Comparison of ENCODE assay signal across 8 cellular contexts in the genomic region with DNA sequence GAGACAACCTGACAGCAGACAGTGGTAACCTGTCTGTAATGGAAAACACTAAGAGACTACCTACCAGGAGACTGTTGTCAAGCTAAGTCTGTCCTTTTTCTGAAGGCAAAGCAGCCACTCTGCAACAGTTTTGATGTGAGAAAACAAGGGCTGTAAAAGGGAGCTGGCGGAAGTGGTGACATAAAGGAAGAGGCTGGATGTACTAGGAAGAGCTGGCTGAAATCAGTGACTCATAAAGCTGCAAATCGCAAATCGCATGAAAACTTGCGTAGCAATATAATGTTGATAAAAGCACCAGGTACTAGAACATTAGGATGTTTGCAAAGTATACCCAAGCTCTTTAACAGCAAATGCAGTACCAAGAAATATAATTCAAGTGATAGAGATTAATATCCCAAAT. TPM values are rescaled to one million over a fixed set of nuclear protein-coding genes. Genes with fewer than 3 reads are reported as not detected.
DNase-seq lines count a peak whose midpoint lies in the region; ATAC-seq, FAIRE-seq and TF ChIP-seq lines count a peak whose summit lies in the region.
"Had no signal": no experiment of that assay in that cellular context is flagged by ENCODE, and none has a peak within 500 bp of the region (broad histone marks: within the 10 kb centered on the region; RNA-seq: fewer than 3 reads in every experiment).

No MANE protein-coding gene starts in this region.

- H2BK15ac ChIP-seq in H9 (ENCODE audit: low read depth, low read length), result no peak overlapping the region

- H3K9me2 ChIP-seq in PC-3 (replicated peaks; ENCODE audit: low read length), result no peaks in the 10 kb centered on the region

- intact Hi-C loops in PC-3 (cut with micrococcal nuclease), result loop anchor here (1.0 kb wide), 1 partner anchor 1139 kb away; no protein-coding TSS in a partner anchor
- intact Hi-C loops in psoas muscle (cut with DNase I), result loop anchor here (5.0 to 10.0 kb wide), 3 partner anchors 81 to 203 kb away; partner anchors contain the start of gene TENT4A (in 1 of the 2)

- H3K36me3 ChIP-seq in PC-3 (ENCODE audit: low read depth, low read length) (peaks cover 54% of the 10 kb centered on the region), duodenal mucosa (ENCODE audit: control insufficient read depth in 1 of 2, insufficient read depth in 2 of 2, low read length in 2 of 2) (peaks cover 16 to 42% of the 10 kb centered on the region in 2 donors), psoas muscle (ENCODE audit: insufficient read depth in 1 of 2, low read depth in 1 of 2) (peaks cover 3 to 47% of the 10 kb centered on the region in 2 donors)

- H3K27me3 ChIP-seq in H9 (ENCODE audit: insufficient read depth, low read length) (no peaks in the 10 kb centered on the region), PC-3 (ENCODE audit: low read length) (no peaks in the 10 kb centered on the region), duodenal mucosa (ENCODE audit: control insufficient read depth in 1 of 2, insufficient read depth in 2 of 2, low read length in 2 of 2) (no peaks in the 10 kb centered on the region), psoas muscle (ENCODE audit: insufficient read depth in 3 of 3, low read length in 2 of 3) (no peaks in the 10 kb centered on the region)
- H3K27me3 ChIP-seq: esophagus muscularis mucosa had no signal

- peaks cover 19% of the 10 kb centered on the region; the same call in 1 of the 2 replicates for H3K79me2 ChIP-seq in H9 (ENCODE audit: insufficient read depth, low read length)
- H3K79me2 ChIP-seq in PC-3 (ENCODE audit: low read length), result peaks cover 95% of the 10 kb centered on the region

- no peaks in the 10 kb centered on the region for H3K27me3 Mint-ChIP-seq in H9 (ENCODE audit: low read depth)

- no peak overlapping the region for H2BK12ac ChIP-seq in H9 (ENCODE audit: insufficient read length, low read depth, low read length)

- H4K91ac ChIP-seq in H9 (ENCODE audit: insufficient read length, low read depth, low read length), result no peak overlapping the region

- no peak overlapping the region for H2BK5ac ChIP-seq in H9 (ENCODE audit: insufficient read length, low read length)

- no peaks in the 10 kb centered on the region for H3K9me3 Mint-ChIP-seq in H9

- H3K4me2 ChIP-seq in H9 (ENCODE audit: insufficient read depth, insufficient read length, low read length) (peak overlapping the region; percentile 96), PC-3 (ENCODE audit: low read length) (peak overlapping the region; percentile 84)

- peak overlapping the region; percentile 95 to 99 for H3K4me3 Mint-ChIP-seq in H9

- peak overlapping the region; percentile 77 for H3K4me3 ChIP-seq in PC-3 (ENCODE audit: low read length)
- peak overlapping the region; percentile 95 to 96 for H3K4me3 ChIP-seq in duodenal mucosa (ENCODE audit: low read depth in 1 of 2, low read length in 2 of 2)
- peak overlapping the region; percentile 79 for H3K4me3 ChIP-seq in psoas muscle

- H4K8ac ChIP-seq in H9 (replicated peaks; ENCODE audit: insufficient read length, low read depth, low read length), result no peak overlapping the region

- no peak overlapping the region for H4K5ac ChIP-seq in H9 (ENCODE audit: insufficient read length, low read depth, low read length)

- H3T11ph ChIP-seq in H9 (ENCODE audit: low read length), result no peak overlapping the region

- no peak overlapping the region for H3K27ac Mint-ChIP-seq in H9

- BruUV-seq in PC-3 (replicated peaks; lab: Mats Ljungman, UMichigan), result no TSS peak

- ATAC-seq in PC-3, result no peak
- no peak for ATAC-seq in psoas muscle

- DNase-seq in H9 (no peak), PC-3 (peak; percentile 75), psoas muscle (no peak), NCI-H1436 treated with DMSO at 0.1 percent for 48 hours (lab: John Stamatoyannopoulos, UW) (no peak), SKM-1 treated with dmso at 0.1 percent for 144 hours (lab: John Stamatoyannopoulos, UW; ENCODE audit: unreplicated experiment) (no peak), HTR-8/SVneo (ENCODE audit: insufficient read length, low spot score) (no peak)

- no peak overlapping the region for H3K4ac ChIP-seq in H9 (ENCODE audit: low read depth, low read length)

- H4K20me1 ChIP-seq in H9 (ENCODE audit: control insufficient read depth, insufficient read depth, insufficient read length) (no peaks in the 10 kb centered on the region), PC-3 (ENCODE audit: low read length) (peaks cover 64% of the 10 kb centered on the region)

- no peak overlapping the region for H2AK5ac ChIP-seq in H9 (ENCODE audit: insufficient read length, low read length)

- peaks cover 38 to 54% (median 43%) of the 10 kb centered on the region in 3 experiments; a peak in 6 of 7 replicates for H3K36me3 Mint-ChIP-seq in H9 (ENCODE audit: insufficient read depth in 1 of 3, low read depth in 3 of 3)

- no peak overlapping the region for H2BK20ac ChIP-seq in H9 (ENCODE audit: low read depth, low read length, poor library complexity, severe bottlenecking)

- CTCF ChIA-PET in PC-3 (lab: Charles Lee), result interaction anchor here (1.0 kb wide), 1 partner anchor 114 kb away, joined by 4 read pairs; no protein-coding TSS in a partner anchor

- no peak for FAIRE-seq in HTR-8/SVneo (lab: Jason Lieb, UNC)

- H2AFZ ChIP-seq in H9 (ENCODE audit: low read length), result no peak overlapping the region
- no peak overlapping the region for H2AFZ ChIP-seq in PC-3 (ENCODE audit: low read length)

- TF ChIP-seq CTCF in H9 (conservative IDR thresholded peaks at IDR 0.05) (no peak), PC-3 (conservative IDR thresholded peaks at IDR 0.05; ENCODE audit: low read depth, low read length) (no peak), psoas muscle (IDR thresholded peaks at IDR 0.05) (no peak)

- no peaks in the 10 kb centered on the region for H3F3A ChIP-seq in PC-3 (ENCODE audit: low read length, unreplicated experiment)

- H3K9ac ChIP-seq in H9 (ENCODE audit: extremely low read depth, insufficient read length, low read length) (no peak overlapping the region), PC-3 (ENCODE audit: low read length) (peak overlapping the region; percentile 91), duodenal mucosa (ENCODE audit: low read depth in 1 of 2, low read length in 2 of 2) (peak overlapping the region in 1 of 2 donors; percentile 75)

- no peak overlapping the region for H2BK120ac ChIP-seq in H9 (ENCODE audit: low read depth, low read length, poor library complexity, severe bottlenecking)

- no peak overlapping the region for H3K14ac ChIP-seq in H9 (ENCODE audit: insufficient read depth, low read length)

- no peak overlapping the region for H3K23ac ChIP-seq in H9 (ENCODE audit: insufficient read length, low read depth, low read length)

- peaks cover 12 to 20% of the 10 kb centered on the region in 2 experiments for H3K4me1 Mint-ChIP-seq in H9

- POLR2A ChIA-PET in PC-3 (lab: Charles Lee; ENCODE audit: unreplicated experiment), result no interaction called here

- no peaks in the 10 kb centered on the region for H3K79me1 ChIP-seq in H9 (ENCODE audit: insufficient read depth, low read depth, low read length, poor library complexity, severe bottlenecking)

- H3K23me2 ChIP-seq in H9 (ENCODE audit: insufficient read length, low read depth, low read length, poor library complexity, severe bottlenecking), result peaks cover 3% of the 10 kb centered on the region

- H3K56ac ChIP-seq in H9 (ENCODE audit: insufficient read length, low read depth, low read length), result no peak overlapping the region

- H3K27ac ChIP-seq in H9 (ENCODE audit: insufficient read length, low read depth, low read length) (no peak overlapping the region), PC-3 (ENCODE audit: low read length) (no peak overlapping the region), duodenal mucosa (ENCODE audit: low read depth, low read length) (no peak overlapping the region), psoas muscle (no peak overlapping the region)

- WGBS in H9 (ENCODE audit: extremely low coverage, insufficient read length, low lambda C conversion rate), result no CpG with 5 or more reads among the region's 4 CpGs
- 93 to 100% (median 94%) methylated on average over 4 of the region's 4 CpGs for WGBS in psoas muscle, 3 donors

- no peaks in the 10 kb centered on the region for H3K9me3 ChIP-seq in H9 (ENCODE audit: control insufficient read depth, low read depth, low read length)
- no peaks in the 10 kb centered on the region for H3K9me3 ChIP-seq in PC-3 (ENCODE audit: low read length)
- no peaks in the 10 kb centered on the region for H3K9me3 ChIP-seq in duodenal mucosa (ENCODE audit: control insufficient read depth in 1 of 2, low read length in 2 of 2)
- H3K9me3 ChIP-seq in psoas muscle, result no peaks in the 10 kb centered on the region
- H3K9me3 ChIP-seq: esophagus muscularis mucosa had no signal

- no peak overlapping the region for H3K18ac ChIP-seq in H9 (ENCODE audit: insufficient read length, low read depth, low read length)

- H3K4me1 ChIP-seq in H9 (ENCODE audit: insufficient read depth, low read length), result no peaks in the 10 kb centered on the region
- H3K4me1 ChIP-seq in PC-3 (ENCODE audit: insufficient read depth, low read length), result peaks cover 25% of the 10 kb centered on the region
- peaks cover 11 to 21% of the 10 kb centered on the region in 2 donors for H3K4me1 ChIP-seq in duodenal mucosa (ENCODE audit: control insufficient read depth in 1 of 2, insufficient read depth in 2 of 2, low read length in 2 of 2)
- H3K4me1 ChIP-seq in psoas muscle, result peaks cover 17% of the 10 kb centered on the region

RNA-seq across cellular contexts. Expression of gene NSUN2, which starts 1.4 kb away (rescaled TPM):
- total RNA-seq in H9 (2021) (115 and 116 TPM in 2 replicates), PC-3 (2014; rRNA removed) (351 and 433 TPM in 2 replicates), psoas muscle (10 to 100 TPM; 30.6 to 53.9 (median 50.6) TPM)
- 10 to 100 TPM; 36.4 to 80.9 (median 56.2) TPM for polyA plus RNA-seq in psoas muscle

RNA-seq across cellular contexts. Expression of gene SRD5A1, which starts 1.8 kb away (rescaled TPM):
- 29.9 and 31.3 TPM in 2 replicates for total RNA-seq in H9 (2021)
- 18.7 and 39.6 TPM in 2 replicates for total RNA-seq in PC-3 (2014; rRNA removed)
- total RNA-seq in psoas muscle, result 1 to 10 TPM; 1.1 to 2.4 (median 1.5) TPM
- 1 to 10 TPM; 1.4 to 2.4 (median 2.1) TPM for polyA plus RNA-seq in psoas muscle
